In the genomic region with DNA sequence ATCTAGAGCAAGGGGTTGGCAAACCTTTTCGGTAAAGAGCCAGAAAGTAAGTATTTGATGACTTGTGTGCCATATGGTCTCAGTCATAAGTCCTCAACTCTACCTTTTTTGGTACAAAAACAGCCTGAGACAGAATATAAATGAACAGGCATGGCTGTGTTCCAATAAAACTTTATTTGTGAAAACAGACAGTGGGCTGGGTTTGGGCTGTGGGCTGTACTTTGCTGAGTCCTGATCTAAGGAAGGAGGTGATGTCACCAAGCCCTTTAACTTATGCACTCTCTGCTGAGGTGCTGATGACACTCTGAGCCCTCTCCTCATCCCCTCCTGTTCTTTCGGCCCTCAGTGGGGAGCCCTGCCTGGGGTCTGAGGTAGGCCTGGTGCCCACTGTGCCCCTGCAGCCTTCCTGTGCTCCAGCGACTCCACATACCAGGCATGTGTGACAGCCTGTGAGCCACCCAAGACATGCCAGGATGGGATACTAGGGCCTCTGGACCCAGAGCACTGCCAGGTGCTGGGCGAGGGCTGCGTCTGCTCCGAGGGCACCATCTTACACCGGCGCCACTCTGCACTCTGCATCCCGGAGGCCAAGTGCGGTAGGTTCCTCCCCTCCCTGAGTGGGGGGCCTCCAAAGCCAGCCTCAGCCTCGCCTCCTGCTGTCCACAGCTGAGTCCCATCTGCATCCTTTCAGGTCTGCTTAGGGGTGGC, we compare ENCODE assay signal across 21 cellular contexts.
DNase-seq lines count a peak whose midpoint lies in the region; ATAC-seq, FAIRE-seq and TF ChIP-seq lines count a peak whose summit lies in the region.
"Had no signal": no experiment of that assay in that cellular context is flagged by ENCODE, and none has a peak within 500 bp of the region (broad histone marks: within the 10 kb centered on the region; RNA-seq: fewer than 3 reads in every experiment).

No MANE protein-coding gene starts in this region.

- TF ChIP-seq EP300 in K562 (IDR thresholded peaks at IDR 0.05; ENCODE audit: low read length), result no peak

- H2AFZ ChIP-seq in K562 (ENCODE audit: low read depth, low read length), result no peak overlapping the region
- H2AFZ ChIP-seq: PC-9 had no signal

- no peak overlapping the region for H3K4me2 ChIP-seq in K562 (ENCODE audit: insufficient read depth, low read length)
- H3K4me2 ChIP-seq: A549, PC-9 had no signal

- H3K27ac Mint-ChIP-seq in progenitor cell of endocrine pancreas, result peak overlapping the region; percentile 81
- H3K27ac Mint-ChIP-seq in T-cell, result no peak overlapping the region
- H3K27ac Mint-ChIP-seq: B cell had no signal

- H3K4me1 ChIP-seq in K562 (replicated peaks in 1 of 2; ENCODE audit: control insufficient read depth in 2 of 2, insufficient read depth in 2 of 2, low read length in 2 of 2), result peaks cover 0 to 15% of the 10 kb centered on the region in 2 experiments; a peak in 1 of 5 replicates
- H3K4me1 ChIP-seq: A549 had no signal

- no peak overlapping the region for H3K4me3 ChIP-seq in H7 (ENCODE audit: insufficient read depth, low read depth, low read length)
- no peak overlapping the region for H3K4me3 ChIP-seq in K562
- H3K4me3 ChIP-seq: A549, PC-9 had no signal

- H3K36me3 ChIP-seq in H7 (replicated peaks; ENCODE audit: control insufficient read depth, insufficient read depth, low read length) (no peaks in the 10 kb centered on the region), K562 (ENCODE audit: control insufficient read depth, insufficient read depth, low read length) (no peaks in the 10 kb centered on the region)

- H3K9me3 Mint-ChIP-seq in progenitor cell of endocrine pancreas (ENCODE audit: low read depth) (no peaks in the 10 kb centered on the region), T-cell (no peaks in the 10 kb centered on the region)

- WGBS in K562 (ENCODE audit: insufficient coverage, low coverage, missing lambda C conversion rate), result 4% methylated on average over 11 of the region's 11 CpGs

- DNase-seq in D341Med (ENCODE audit: low spot score), result peak; percentile 12
- DNase-seq in H7, result peak; percentile 63
- no peak for DNase-seq in K562 (ENCODE audit: extremely low read depth in 1 of 4, low spot score in 3 of 4)
- DNase-seq in progenitor cell of endocrine pancreas (ENCODE audit: low spot score, unreplicated experiment), result no peak
- DNase-seq in H54 (ENCODE audit: insufficient read length, low spot score), result no peak
- DNase-seq in T-cell, result no peak
- DNase-seq in NCI-H526 (lab: John Stamatoyannopoulos, UW), result no peak
- no peak for DNase-seq in UCSD-AML1 (lab: John Stamatoyannopoulos, UW; ENCODE audit: unreplicated experiment)
- DNase-seq: EL, GOT3, MM.1S, NCI-H1092 treated with DMSO at 0.1 percent for 48 hours, NCI-H1436 treated with DMSO at 0.1 percent for 48 hours, NCI-H1930, NCI-H510A, NCI-H748 treated with DMSO at 0.1 percent for 48 hours, PC-9, RPMI8226, SHP77 had no signal

- CTCF ChIA-PET in K562 (lab: Yijun Ruan, JAX; ENCODE audit: low intra/inter-chr PET ratio) (no interaction called here), T-cell (lab: Charles Lee) (no interaction called here)

- TF ChIP-seq POLR2A in K562 (conservative IDR thresholded peaks at IDR 0.05) (no peak), H54 (IDR thresholded peaks at IDR 0.05; ENCODE audit: low read depth, low read length) (no peak)

- H3K27me3 ChIP-seq in H7 (ENCODE audit: control insufficient read depth, insufficient read depth, low read length) (no peaks in the 10 kb centered on the region), K562 (ENCODE audit: control insufficient read depth in 2 of 2, insufficient read depth in 2 of 2, low read length in 2 of 2) (peaks cover 8 to 49% of the 10 kb centered on the region in 2 experiments; a peak in 4 of 5 replicates)

- in situ Hi-C loops in K562 (cut with MboI), result no loop called here

- ATAC-seq in K562, result peak; percentile 75
- ATAC-seq in T-cell (replicated peaks in 1 of 4), result no peak

- no peak overlapping the region for H3K27ac ChIP-seq in K562 (ENCODE audit: extremely low read depth, low read depth, low read length)
- H3K27ac ChIP-seq: A549, PC-9 had no signal

- H3K4me1 Mint-ChIP-seq in progenitor cell of endocrine pancreas (ENCODE audit: low read depth) (no peaks in the 10 kb centered on the region), T-cell (no peaks in the 10 kb centered on the region)
- H3K4me1 Mint-ChIP-seq: B cell had no signal

- H3K27me3 Mint-ChIP-seq in progenitor cell of endocrine pancreas (peaks cover 25% of the 10 kb centered on the region), T-cell (peaks cover 16 to 21% of the 10 kb centered on the region in 2 donors)

- no peaks in the 10 kb centered on the region for H3K9me3 ChIP-seq in K562 (replicated peaks; ENCODE audit: control insufficient read depth, insufficient read depth, low read depth, low read length)
- H3K9me3 ChIP-seq: A549 had no signal

- POLR2A ChIA-PET in K562 (lab: Yijun Ruan, JAX), result interaction anchor here (0.9 to 1.0 kb wide), 2 partner anchors 28 to 334 kb away, joined by 3 to 5 read pairs; no protein-coding TSS in a partner anchor
- POLR2A ChIA-PET in T-cell (lab: Charles Lee), result no interaction called here

- TF ChIP-seq CTCF in K562 (IDR thresholded peaks at IDR 0.05 in 2 of 3, conservative IDR thresholded peaks at IDR 0.05 in 1 of 3; ENCODE audit: insufficient read depth in 2 of 3, low read depth in 1 of 3, low read length in 3 of 3) (no peak), progenitor cell of endocrine pancreas (IDR thresholded peaks at IDR 0.05; ENCODE audit: unreplicated experiment) (no peak)

- no peak for TF ChIP-seq RAD21 in K562 (CRISPR knock-in tag; conservative IDR thresholded peaks at IDR 0.05 in 1 of 2, IDR thresholded peaks at IDR 0.05 in 1 of 2)

- H4K20me1 ChIP-seq in K562 (replicated peaks; ENCODE audit: control insufficient read depth, insufficient read depth, low read length), result no peaks in the 10 kb centered on the region

- intact Hi-C loops in K562 (cut with micrococcal nuclease), result no loop called here

- H3K9ac ChIP-seq in K562 (ENCODE audit: insufficient read depth in 1 of 2, low read depth in 2 of 2, low read length in 2 of 2), result no peak overlapping the region

- H3K9me1 ChIP-seq in K562 (ENCODE audit: control insufficient read depth, insufficient read depth, low read length), result no peaks in the 10 kb centered on the region

- H3K36me3 Mint-ChIP-seq in progenitor cell of endocrine pancreas (ENCODE audit: insufficient read depth), result no peaks in the 10 kb centered on the region
- H3K36me3 Mint-ChIP-seq in T-cell, result no peaks in the 10 kb centered on the region

- FAIRE-seq in K562 (lab: Jason Lieb, UNC), result no peak
- no peak for FAIRE-seq in H54 (lab: Jason Lieb, UNC)
- FAIRE-seq: A549 had no signal

- no TSS peak for BruUV-seq in K562 (replicated peaks; lab: Mats Ljungman, UMichigan)

- no peak overlapping the region for H3K4me3 Mint-ChIP-seq in progenitor cell of endocrine pancreas (ENCODE audit: low read depth)
- no peak overlapping the region for H3K4me3 Mint-ChIP-seq in T-cell
- H3K4me3 Mint-ChIP-seq: B cell had no signal

- H3K79me2 ChIP-seq in K562 (ENCODE audit: control insufficient read depth, insufficient read depth, low read length), result no peaks in the 10 kb centered on the region

Comparison
In these comparisons a context has a peak if more than half of its experiments do, and no peak if none do; other contexts are left out.
1. DNase-seq: peak in D341Med (single experiment) and H7 (single experiment); none in K562 (0 of 4), progenitor cell of endocrine pancreas (single experiment), H54 (single experiment), T-cell (0 of 34), NCI-H526 (0 of 2) and UCSD-AML1 (single experiment).